In the genomic region with DNA sequence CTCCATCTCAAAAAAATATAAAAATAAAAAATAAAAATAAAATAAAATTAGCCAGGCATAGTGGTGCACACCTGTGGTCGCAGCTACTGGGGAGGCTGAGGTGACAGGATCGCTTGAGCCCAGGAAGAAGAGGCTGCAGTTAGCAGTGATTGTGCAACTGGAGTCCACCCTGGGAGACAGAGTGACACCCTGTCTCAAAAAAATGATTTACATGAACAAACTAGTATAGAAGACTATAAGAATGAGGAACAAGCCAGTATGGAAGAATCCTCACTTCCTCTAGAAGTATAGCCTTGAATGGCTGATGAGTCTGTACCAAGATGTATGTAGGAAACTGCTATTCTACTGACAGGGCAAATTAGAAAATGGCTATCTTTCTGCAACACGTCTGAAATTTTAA, we compare ENCODE assay signal across 30 cellular contexts. TPM values are rescaled to one million over a fixed set of nuclear protein-coding genes. Genes with fewer than 3 reads are reported as not detected.
A peak's percentile ranks its signal among the peaks of the same experiment; 100 is the strongest.
DNase-seq lines count a peak whose midpoint lies in the region; ATAC-seq, FAIRE-seq and TF ChIP-seq lines count a peak whose summit lies in the region.
"Had no signal": no experiment of that assay in that cellular context is flagged by ENCODE, and none has a peak within 500 bp of the region (broad histone marks: within the 10 kb centered on the region; RNA-seq: fewer than 3 reads in every experiment).

No MANE protein-coding gene starts in this region.

- H3K27me3 ChIP-seq in GM12878 (replicated peaks in 1 of 2; ENCODE audit: control insufficient read depth in 2 of 2, insufficient read depth in 2 of 2, low read length in 1 of 2) (no peaks in the 10 kb centered on the region), upper lobe of right lung (no peaks in the 10 kb centered on the region), Caco-2 (replicated peaks; ENCODE audit: control insufficient read depth, insufficient read depth, low read length) (no peaks in the 10 kb centered on the region)

- CTCF ChIA-PET in GM12878 (lab: Yijun Ruan, JAX) (interaction anchor here (1.8 to 1.9 kb wide), 2 partner anchors 9 to 29 kb away, joined by 7 to 12 read pairs; no protein-coding TSS in a partner anchor), Caco-2 (lab: Charles Lee) (no interaction called here)

- no peak overlapping the region for H2AFZ ChIP-seq in GM12878 (ENCODE audit: control insufficient read depth, low read depth, low read length)

- no peak overlapping the region for H3K9ac ChIP-seq in GM12878 (ENCODE audit: control insufficient read depth, insufficient read depth, low read length)
- H3K9ac ChIP-seq: KMS-11, SK-N-SH had no signal

- H3K4me2 ChIP-seq in GM12878 (ENCODE audit: control insufficient read depth, insufficient read depth): no peak overlapping the region
- H3K4me2 ChIP-seq: KMS-11, SK-N-SH had no signal

- DNase-seq in activated naive CD8-positive, alpha-beta T cell treated with anti-CD3 and anti-CD28 coated beads, Interleukin-2, amount 50 U/mL, for 24 hours: no peak
- peak; percentile 60 for DNase-seq in NOMO-1 treated with dmso at 0.1 percent for 144 hours (lab: John Stamatoyannopoulos, UW; ENCODE audit: unreplicated experiment)
- no peak for DNase-seq in GM12878 (ENCODE audit: low read depth, low spot score)
- DNase-seq in upper lobe of right lung: no peak
- no peak for DNase-seq in Caco-2
- no peak for DNase-seq in dedifferentiated amniotic fluid mesenchymal stem cell (ENCODE audit: extremely low spot score)
- DNase-seq: activated CD8-positive, alpha-beta T cell treated with anti-CD3 and anti-CD28 coated beads for 36 hours; CD4-positive, CD25-positive, alpha-beta regulatory T cell; central memory CD4-positive, alpha-beta T cell; cortex of kidney; effector memory CD8-positive, alpha-beta T cell; erythroblast; GOT3; HFFc6; left ventricle myocardium superior; mesendoderm; NCI-H1048; NCI-H446 treated with DMSO at 0.1 percent for 48 hours; PC-3; SK-N-SH; small intestine; stimulated activated naive CD4-positive, alpha-beta T cell; T-helper 2 cell had no signal

- H3K27ac ChIP-seq in GM12878 (ENCODE audit: control insufficient read depth, insufficient read depth): no peak overlapping the region
- no peak overlapping the region for H3K27ac ChIP-seq in upper lobe of right lung
- H3K27ac ChIP-seq: KMS-11 had no signal

- ATAC-seq in activated naive CD8-positive, alpha-beta T cell treated with anti-CD3 and anti-CD28 coated beads, Interleukin-2, amount 50 U/mL, for 24 hours: no peak
- peak; percentile 7; the same call in 2 of the 3 replicates for ATAC-seq in GM12878
- peak; percentile 39 for ATAC-seq in upper lobe of right lung
- no peak for ATAC-seq in HG02588 (IDR thresholded peaks at IDR 0.05; ENCODE audit: unreplicated experiment)
- ATAC-seq: activated CD8-positive, alpha-beta T cell treated with anti-CD3 and anti-CD28 coated beads for 36 hours; effector memory CD8-positive, alpha-beta T cell; left ventricle myocardium superior; PC-3 had no signal

- POLR2A ChIA-PET in GM12878 (lab: Charles Lee): no interaction called here
- POLR2A ChIA-PET in Caco-2 (lab: Charles Lee): no interaction called here

- in situ Hi-C loops in GM12878 (cut with MboI): no loop called here

- BruUV-seq in GM12878 (replicated peaks; lab: Mats Ljungman, UMichigan): no TSS peak
- no TSS peak for BruUV-seq in Caco-2 (replicated peaks; lab: Mats Ljungman, UMichigan)

- FAIRE-seq in GM12878 (lab: Jason Lieb, UNC): no peak
- FAIRE-seq: keratinocyte, small intestine, urothelium cell line had no signal

- TF ChIP-seq POLR2A in GM12878 (IDR thresholded peaks at IDR 0.05; ENCODE audit: low read depth, low read length): no peak

- TF ChIP-seq CTCF in GM12878 (IDR thresholded peaks at IDR 0.05 in 2 of 3, conservative IDR thresholded peaks at IDR 0.05 in 1 of 3; ENCODE audit: control insufficient read depth in 2 of 3, extremely low read depth in 1 of 3, insufficient read depth in 1 of 3, low read depth in 3 of 3, low read length in 3 of 3) (no peak), upper lobe of right lung (IDR thresholded peaks at IDR 0.05) (no peak), Caco-2 (IDR thresholded peaks at IDR 0.05; ENCODE audit: insufficient read depth in 1 of 2, low read depth in 1 of 2, low read length in 1 of 2, severe bottlenecking in 1 of 2, unreplicated experiment in 1 of 2) (no peak)

- no peaks in the 10 kb centered on the region for H3K27me3 Mint-ChIP-seq in activated naive CD8-positive, alpha-beta T cell
- H3K27me3 Mint-ChIP-seq in activated naive CD8-positive, alpha-beta T cell treated with anti-CD3 and anti-CD28 coated beads, Interleukin-2, amount 50 U/mL, for 24 hours: no peaks in the 10 kb centered on the region
- H3K27me3 Mint-ChIP-seq in Caco-2 (ENCODE audit: insufficient read depth, unreplicated experiment): no peaks in the 10 kb centered on the region
- H3K27me3 Mint-ChIP-seq: activated CD8-positive, alpha-beta T cell treated with anti-CD3 and anti-CD28 coated beads for 36 hours; activated naive CD4-positive, alpha-beta T cell treated with anti-CD3 and anti-CD28 coated beads, Interleukin-2, amount 50 U/mL, for 24 hours; effector memory CD8-positive, alpha-beta T cell had no signal

- H4K20me1 ChIP-seq in GM12878 (ENCODE audit: control insufficient read depth, insufficient read depth): no peaks in the 10 kb centered on the region

- intact Hi-C loops in GM12878 (cut with micrococcal nuclease; ENCODE audit: unreplicated experiment) (no loop called here), upper lobe of right lung (cut with DNase I) (loop anchor here (10.0 kb wide), 1 partner anchor 56 kb away; no protein-coding TSS in a partner anchor), Caco-2 (cut with micrococcal nuclease; ENCODE audit: unreplicated experiment) (no loop called here)

- RAD21 ChIA-PET in GM12878 (lab: Charles Lee; ENCODE audit: unreplicated experiment): no interaction called here

- no peak for TF ChIP-seq EP300 in GM12878 (IDR thresholded peaks at IDR 0.05; ENCODE audit: borderline replicate concordance in 1 of 2, control insufficient read depth in 1 of 2, low read depth in 2 of 2, low read length in 2 of 2)

- H3K4me1 Mint-ChIP-seq in activated naive CD8-positive, alpha-beta T cell (ENCODE audit: low read depth): peaks cover 68% of the 10 kb centered on the region
- peaks cover 66% of the 10 kb centered on the region for H3K4me1 Mint-ChIP-seq in activated naive CD8-positive, alpha-beta T cell treated with anti-CD3 and anti-CD28 coated beads, Interleukin-2, amount 50 U/mL, for 24 hours
- H3K4me1 Mint-ChIP-seq in Caco-2 (ENCODE audit: low read depth, unreplicated experiment): peaks cover 7% of the 10 kb centered on the region

- H3K9me3 ChIP-seq in GM12878 (replicated peaks; ENCODE audit: control insufficient read depth, insufficient read depth, low read length) (no peaks in the 10 kb centered on the region), upper lobe of right lung (no peaks in the 10 kb centered on the region), Caco-2 (no peaks in the 10 kb centered on the region)
- H3K9me3 ChIP-seq: SK-N-SH had no signal

- H3K4me3 Mint-ChIP-seq in activated naive CD8-positive, alpha-beta T cell: peak overlapping the region; percentile 17
- no peak overlapping the region for H3K4me3 Mint-ChIP-seq in activated naive CD8-positive, alpha-beta T cell treated with anti-CD3 and anti-CD28 coated beads, Interleukin-2, amount 50 U/mL, for 24 hours
- H3K4me3 Mint-ChIP-seq in Caco-2 (ENCODE audit: unreplicated experiment): no peak overlapping the region
- H3K4me3 Mint-ChIP-seq: activated CD8-positive, alpha-beta T cell treated with anti-CD3 and anti-CD28 coated beads for 36 hours; activated naive CD4-positive, alpha-beta T cell treated with anti-CD3 and anti-CD28 coated beads, Interleukin-2, amount 50 U/mL, for 24 hours; CD4-positive, CD25-positive, alpha-beta regulatory T cell; effector memory CD8-positive, alpha-beta T cell; HFFc6 had no signal

- peaks cover 15% of the 10 kb centered on the region for H3K4me1 ChIP-seq in GM12878 (ENCODE audit: control insufficient read depth, insufficient read depth, low read length)
- H3K4me1 ChIP-seq in upper lobe of right lung: peaks cover 21% of the 10 kb centered on the region
- 0 out of 2 replicates have a peak, but pooled peaks cover 4% of the 10 kb centered on the region for H3K4me1 ChIP-seq in Caco-2

- no peaks in the 10 kb centered on the region for H3K9me3 Mint-ChIP-seq in activated naive CD8-positive, alpha-beta T cell (ENCODE audit: low read depth)
- no peaks in the 10 kb centered on the region for H3K9me3 Mint-ChIP-seq in activated naive CD8-positive, alpha-beta T cell treated with anti-CD3 and anti-CD28 coated beads, Interleukin-2, amount 50 U/mL, for 24 hours
- H3K9me3 Mint-ChIP-seq in Caco-2 (ENCODE audit: unreplicated experiment): no peaks in the 10 kb centered on the region
- H3K9me3 Mint-ChIP-seq: activated CD8-positive, alpha-beta T cell treated with anti-CD3 and anti-CD28 coated beads for 36 hours; activated naive CD4-positive, alpha-beta T cell treated with anti-CD3 and anti-CD28 coated beads, Interleukin-2, amount 50 U/mL, for 24 hours; activated T-helper 2 cell treated with anti-CD3 and anti-CD28 coated beads, Interferon-gamma antibody, Interleukin-2, Interleukin-4, amounts not matched to agents 10 μg/mL and 5 μg/mL and 100 μg/mL, durations not matched to agents 14 hours and 24 hours and 36 hours; CD4-positive, CD25-positive, alpha-beta regulatory T cell; effector memory CD8-positive, alpha-beta T cell; HFFc6 had no signal

- peaks cover 49% of the 10 kb centered on the region for H3K79me2 ChIP-seq in GM12878 (ENCODE audit: control insufficient read depth, insufficient read depth, low read length)

- H3K4me3 ChIP-seq in GM12878 (no peak overlapping the region), upper lobe of right lung (no peak overlapping the region), Caco-2 (ENCODE audit: low read depth, low read length) (no peak overlapping the region)

- TF ChIP-seq RAD21 in GM12878 (IDR thresholded peaks at IDR 0.05; ENCODE audit: insufficient read depth, low read depth, low read length): no peak

- H3K27ac Mint-ChIP-seq in activated naive CD8-positive, alpha-beta T cell: no peak overlapping the region
- no peak overlapping the region for H3K27ac Mint-ChIP-seq in activated naive CD8-positive, alpha-beta T cell treated with anti-CD3 and anti-CD28 coated beads, Interleukin-2, amount 50 U/mL, for 24 hours
- no peak overlapping the region for H3K27ac Mint-ChIP-seq in Caco-2 (ENCODE audit: unreplicated experiment)
- H3K27ac Mint-ChIP-seq: activated CD8-positive, alpha-beta T cell treated with anti-CD3 and anti-CD28 coated beads for 36 hours; activated naive CD4-positive, alpha-beta T cell treated with anti-CD3 and anti-CD28 coated beads, Interleukin-2, amount 50 U/mL, for 24 hours; activated T-helper 2 cell treated with anti-CD3 and anti-CD28 coated beads, Interferon-gamma antibody, Interleukin-2, Interleukin-4, amounts not matched to agents 10 μg/mL and 5 μg/mL and 100 μg/mL, durations not matched to agents 14 hours and 24 hours and 36 hours; CD4-positive, CD25-positive, alpha-beta regulatory T cell; HFFc6 had no signal

- H3K36me3 Mint-ChIP-seq in activated naive CD8-positive, alpha-beta T cell: peaks cover 7% of the 10 kb centered on the region
- H3K36me3 Mint-ChIP-seq in activated naive CD8-positive, alpha-beta T cell treated with anti-CD3 and anti-CD28 coated beads, Interleukin-2, amount 50 U/mL, for 24 hours (ENCODE audit: low read depth): peaks cover 7% of the 10 kb centered on the region
- H3K36me3 Mint-ChIP-seq in Caco-2 (ENCODE audit: insufficient read depth, unreplicated experiment): no peaks in the 10 kb centered on the region
- H3K36me3 Mint-ChIP-seq: activated naive CD4-positive, alpha-beta T cell treated with anti-CD3 and anti-CD28 coated beads, Interleukin-2, amount 50 U/mL, for 24 hours; CD4-positive, CD25-positive, alpha-beta regulatory T cell had no signal

- SMC1A ChIA-PET in GM12878 (lab: Charles Lee; ENCODE audit: uncharacterized antibody, unreplicated experiment): interaction anchor here (1.3 to 11.3 kb wide), 3 partner anchors 9 to 17 kb away, joined by 4 to 74 read pairs (median 38); a partner anchor contains a TSS

- H3K36me3 ChIP-seq in GM12878 (ENCODE audit: control insufficient read depth in 2 of 2, insufficient read depth in 2 of 2, low read length in 1 of 2): no peaks in the 10 kb centered on the region
- no peaks in the 10 kb centered on the region for H3K36me3 ChIP-seq in upper lobe of right lung
- no peaks in the 10 kb centered on the region for H3K36me3 ChIP-seq in Caco-2 (ENCODE audit: control insufficient read depth, insufficient read depth, low read length)

- WGBS in GM12878 (ENCODE audit: insufficient coverage, insufficient replicate concordance, low lambda C conversion rate, missing lambda C conversion rate): 79% methylated on average over 3 of the region's 3 CpGs

RNA-seq across cellular contexts. Expression of a gene that starts 10.9 kb away (rescaled TPM):
- 59.8 and 65.0 TPM in 2 replicates for total RNA-seq in GM12878 (2013; cell fraction: nucleolus; rRNA removed)
- total RNA-seq in GM12878 (2014; rRNA removed) (5.8 and 7.4 TPM in 2 replicates), GM12878 (2014; rRNA removed; fragmentation: Illumina TruSeq; extraction: Trizol) (7.9 and 8.1 TPM in 2 replicates), GM12878 (2021) (5.6 and 6.5 TPM in 2 replicates), upper lobe of right lung (56.0 TPM), Caco-2 (2022) (81.5 and 95.0 TPM in 2 replicates)
- 1.3 TPM for polyA plus RNA-seq in GM12878 (2011; ENCODE audit: low read depth)
- polyA plus RNA-seq in GM12878 (2011; rRNA removed) (6.7 and 11.3 TPM in 2 replicates), GM12878 (2014; fragmentation: Illumina TruSeq; extraction: Trizol) (5.7 and 6.5 TPM in 2 replicates), GM12878 (2014; fragmentation: Nextera tagmentation; extraction: Ambion mirVana) (1 to 10 TPM; 2.5 to 3.7 TPM), GM12878 (2014; rRNA removed) (3.6 and 6.8 TPM in 2 replicates), GM12878 (2016; fragmentation: Nextera tagmentation; extraction: Ambion mirVana) (1 to 10 TPM; 2.3 to 3.0 TPM)
- 5.8 and 6.3 TPM in 2 replicates for polyA plus RNA-seq in GM12878 (2011; cell fraction: cytosol; rRNA removed)
- 4.2 and 7.6 TPM in 2 replicates for polyA plus RNA-seq in GM12878 (2011; cell fraction: nucleus; rRNA removed)
- 2.6 and 2.8 TPM in 2 replicates for polyA plus RNA-seq in GM12878 (2012)
- 6.5 and 22.9 TPM in 2 replicates for polyA minus RNA-seq in GM12878 (2011; rRNA and poly(A)+ RNA removed)
- 5.1 and 8.5 TPM in 2 replicates for polyA minus RNA-seq in GM12878 (2011; cell fraction: cytosol; rRNA and poly(A)+ RNA removed)
- polyA minus RNA-seq in GM12878 (2011; cell fraction: nucleus; rRNA and poly(A)+ RNA removed): 4.4 and 5.5 TPM in 2 replicates

Comparison
In these comparisons a context has a peak if more than half of its experiments do, and no peak if none do; other contexts are left out.
1. ATAC-seq: peak in GM12878 (single experiment) and upper lobe of right lung (single experiment); none in activated naive CD8-positive, alpha-beta T cell treated with anti-CD3 and anti-CD28 coated beads, Interleukin-2, amount 50 U/mL, for 24 hours (single experiment) and HG02588 (single experiment).